9 cellular contexts compared by ENCODE assay signal in the genomic region with DNA sequence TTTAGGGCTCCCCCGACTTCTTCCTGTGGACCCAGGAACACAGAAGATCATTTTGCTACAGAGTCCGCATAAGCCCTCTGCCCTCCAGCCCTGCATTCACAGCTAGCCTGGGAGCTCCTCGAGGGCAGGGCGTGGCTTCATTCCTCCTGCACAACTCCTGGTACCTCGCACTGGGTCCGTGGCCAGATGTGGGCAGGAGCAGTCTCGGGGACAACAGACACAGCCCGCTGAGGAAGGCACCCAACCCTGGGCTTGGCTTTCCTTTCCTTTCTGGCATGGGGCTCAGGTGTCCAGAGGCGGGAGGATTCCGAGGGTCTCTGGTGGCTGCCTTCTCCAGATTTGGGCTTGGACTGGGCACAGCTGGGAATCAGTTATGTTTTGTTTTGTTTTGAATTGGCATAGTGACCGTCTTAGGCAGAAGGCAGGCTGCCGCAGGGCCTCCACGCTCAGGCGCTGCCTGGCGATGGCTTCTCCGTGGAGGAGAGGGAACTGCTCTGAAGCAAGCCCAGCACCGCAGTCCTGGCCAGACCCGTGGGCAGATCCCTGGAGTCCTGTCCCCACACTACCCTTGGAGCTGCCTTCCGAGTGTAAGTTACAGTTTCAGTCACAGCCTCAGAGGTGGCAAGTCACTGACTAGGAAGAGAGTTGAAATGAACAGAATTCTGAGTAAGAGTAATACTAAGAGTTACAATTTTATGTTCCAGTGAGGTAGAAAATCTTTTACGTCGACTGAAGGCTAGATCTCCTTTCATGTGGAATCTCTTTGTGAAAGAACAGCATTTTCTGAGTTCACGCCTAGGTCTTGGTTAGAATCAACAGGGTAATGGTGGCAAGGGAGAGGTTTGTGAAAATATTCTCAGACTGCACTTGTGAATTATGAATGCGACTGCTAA. TPM values are rescaled to one million over a fixed set of nuclear protein-coding genes. Genes with fewer than 3 reads are reported as not detected.
DNase-seq lines count a peak whose midpoint lies in the region; ATAC-seq and TF ChIP-seq lines count a peak whose summit lies in the region.
"Had no signal": no experiment of that assay in that cellular context is flagged by ENCODE, and none has a peak within 500 bp of the region (broad histone marks: within the 10 kb centered on the region; RNA-seq: fewer than 3 reads in every experiment).

No MANE protein-coding gene starts in this region.

- no peaks in the 10 kb centered on the region for H3K36me3 Mint-ChIP-seq in activated CD4-positive, alpha-beta T cell treated with anti-CD3 and anti-CD28 coated beads for 36 hours (ENCODE audit: low read depth)
- H3K36me3 Mint-ChIP-seq in chondrocyte (ENCODE audit: low read depth): no peaks in the 10 kb centered on the region
- no peaks in the 10 kb centered on the region for H3K36me3 Mint-ChIP-seq in type B pancreatic cell
- no peaks in the 10 kb centered on the region for H3K36me3 Mint-ChIP-seq in progenitor cell of endocrine pancreas (ENCODE audit: insufficient read depth)

- no peak overlapping the region for H2BK15ac ChIP-seq in neuronal stem cell (ENCODE audit: low read length)

- H3K4me1 ChIP-seq in neuronal stem cell (ENCODE audit: control insufficient read depth in 2 of 2, insufficient read depth in 1 of 2, low read depth in 1 of 2, low read length in 2 of 2) (peaks cover 0 to 5% of the 10 kb centered on the region in 2 donors), ovary (ENCODE audit: insufficient read depth) (peaks cover 4% of the 10 kb centered on the region)

- no peak overlapping the region for H2AFZ ChIP-seq in neuronal stem cell (ENCODE audit: low read length)

- H3K4me3 ChIP-seq in neuronal stem cell (ENCODE audit: low read length in 2 of 2): no peak overlapping the region
- H3K4me3 ChIP-seq in ovary: no peak overlapping the region

- no peaks in the 10 kb centered on the region for H3K79me1 ChIP-seq in neuronal stem cell (ENCODE audit: low read depth, low read length)

- H2AK5ac ChIP-seq in neuronal stem cell (ENCODE audit: low read depth, low read length): peak overlapping the region; percentile 65

- DNase-seq in activated CD4-positive, alpha-beta T cell treated with anti-CD3 and anti-CD28 coated beads for 36 hours: peak; percentile 77
- no peak for DNase-seq in activated CD4-positive, alpha-beta T cell treated with anti-CD3 and anti-CD28 coated beads, Interleukin-2, amount 50 U/mL, for 1 hour
- peak; percentile 92 for DNase-seq in chondrocyte (ENCODE audit: low spot score)
- DNase-seq in neuronal stem cell (ENCODE audit: low spot score): no peak
- peak; percentile 64 for DNase-seq in type B pancreatic cell (ENCODE audit: extremely low spot score, unreplicated experiment)
- DNase-seq in ovary: no peak
- no peak for DNase-seq in progenitor cell of endocrine pancreas (ENCODE audit: low spot score, unreplicated experiment)
- DNase-seq: stimulated activated naive B cell treated with anti-CD40 and anti-IgM and Interleukin-4, amounts not matched to agents 10 μg/mL and 1 μg/mL and 100 μg/mL, for 72 hours had no signal

- ATAC-seq in activated CD4-positive, alpha-beta T cell treated with anti-CD3 and anti-CD28 coated beads for 36 hours: peak; percentile 74
- no peak for ATAC-seq in GM21576 (IDR thresholded peaks at IDR 0.05; ENCODE audit: unreplicated experiment)
- ATAC-seq: stimulated activated naive B cell treated with anti-CD40 and anti-IgM and Interleukin-4, amounts not matched to agents 10 μg/mL and 1 μg/mL and 100 μg/mL, for 72 hours had no signal

- CTCF ChIA-PET in activated CD4-positive, alpha-beta T cell treated with anti-CD3 and anti-CD28 coated beads for 36 hours (lab: Charles Lee): interaction anchor here (0.6 to 3.3 kb wide), 11 partner anchors 9 to 322 kb away, joined by 3 to 14 read pairs (median 4); no protein-coding TSS in a partner anchor

- TF ChIP-seq POLR2A in ovary (IDR thresholded peaks at IDR 0.05): no peak

- H3K18ac ChIP-seq in neuronal stem cell (ENCODE audit: low read length): peak overlapping the region; percentile 73

- H3K4me2 ChIP-seq in neuronal stem cell (ENCODE audit: insufficient read depth, low read length, poor library complexity, severe bottlenecking): no peak overlapping the region

- no CpG with 5 or more reads among the region's 23 CpGs for WGBS in neuronal stem cell (ENCODE audit: extremely low coverage in 2 of 2, insufficient read length in 2 of 2, insufficient replicate concordance in 1 of 2), 2 donors
- WGBS in ovary, 3 donors: 81 to 88% (median 86%) methylated on average over 23 of the region's 23 CpGs

- H2BK12ac ChIP-seq in neuronal stem cell (ENCODE audit: low read length): peak overlapping the region; percentile 5

- TF ChIP-seq EP300 in ovary (IDR thresholded peaks at IDR 0.05): no peak

- H3K23ac ChIP-seq in neuronal stem cell (ENCODE audit: low read depth, low read length, poor library complexity): no peak overlapping the region

- H2BK5ac ChIP-seq in neuronal stem cell (ENCODE audit: low read length): no peak overlapping the region

- no peaks in the 10 kb centered on the region for H3K27me3 Mint-ChIP-seq in activated CD4-positive, alpha-beta T cell treated with anti-CD3 and anti-CD28 coated beads for 36 hours
- H3K27me3 Mint-ChIP-seq in chondrocyte (ENCODE audit: low read depth) (no peaks in the 10 kb centered on the region), type B pancreatic cell (peaks cover 40% of the 10 kb centered on the region), progenitor cell of endocrine pancreas (peaks cover 32% of the 10 kb centered on the region)

- peaks cover 70% of the 10 kb centered on the region for H3K4me1 Mint-ChIP-seq in activated CD4-positive, alpha-beta T cell treated with anti-CD3 and anti-CD28 coated beads for 36 hours
- H3K4me1 Mint-ChIP-seq in chondrocyte (ENCODE audit: low read depth) (peaks cover 86% of the 10 kb centered on the region), type B pancreatic cell (ENCODE audit: unreplicated experiment) (peaks cover 36% of the 10 kb centered on the region), progenitor cell of endocrine pancreas (ENCODE audit: low read depth) (peaks cover 3% of the 10 kb centered on the region)

- peak overlapping the region; percentile 85 for H3K27ac Mint-ChIP-seq in activated CD4-positive, alpha-beta T cell treated with anti-CD3 and anti-CD28 coated beads for 36 hours
- H3K27ac Mint-ChIP-seq in chondrocyte (ENCODE audit: unreplicated experiment) (peak overlapping the region; percentile 85), type B pancreatic cell (no peak overlapping the region), progenitor cell of endocrine pancreas (no peak overlapping the region)
- H3K27ac Mint-ChIP-seq: stimulated activated naive B cell treated with anti-CD40 and anti-IgM and Interleukin-4, amounts not matched to agents 10 μg/mL and 1 μg/mL and 100 μg/mL, for 72 hours had no signal

- H3K36me3 ChIP-seq in neuronal stem cell (replicated peaks in 1 of 2; ENCODE audit: control insufficient read depth in 2 of 2, insufficient read depth in 2 of 2, low read length in 2 of 2) (no peaks in the 10 kb centered on the region), ovary (no peaks in the 10 kb centered on the region)

- H3K9me3 ChIP-seq in neuronal stem cell (replicated peaks in 1 of 2; ENCODE audit: control insufficient read depth in 2 of 2, insufficient read depth in 1 of 2, low read depth in 1 of 2, low read length in 2 of 2): no peaks in the 10 kb centered on the region
- H3K9me3 ChIP-seq in ovary: no peaks in the 10 kb centered on the region

- no peaks in the 10 kb centered on the region for H3K9me3 Mint-ChIP-seq in activated CD4-positive, alpha-beta T cell treated with anti-CD3 and anti-CD28 coated beads for 36 hours (ENCODE audit: low read depth)
- no peaks in the 10 kb centered on the region for H3K9me3 Mint-ChIP-seq in chondrocyte (ENCODE audit: low read depth)
- H3K9me3 Mint-ChIP-seq in type B pancreatic cell: no peaks in the 10 kb centered on the region
- H3K9me3 Mint-ChIP-seq in progenitor cell of endocrine pancreas (ENCODE audit: low read depth): no peaks in the 10 kb centered on the region
- H3K9me3 Mint-ChIP-seq: stimulated activated naive B cell treated with anti-CD40 and anti-IgM and Interleukin-4, amounts not matched to agents 10 μg/mL and 1 μg/mL and 100 μg/mL, for 72 hours had no signal

- no peak overlapping the region for H3K4ac ChIP-seq in neuronal stem cell (ENCODE audit: low read length)

- H3K27me3 ChIP-seq in neuronal stem cell (ENCODE audit: control insufficient read depth in 3 of 3, insufficient read depth in 3 of 3, low read depth in 1 of 3, low read length in 3 of 3) (no peaks in the 10 kb centered on the region), ovary (no peaks in the 10 kb centered on the region)

- H3K9ac ChIP-seq in neuronal stem cell (ENCODE audit: low read depth, low read length, poor library complexity): no peak overlapping the region

- H2BK120ac ChIP-seq in neuronal stem cell (ENCODE audit: low read depth, low read length): no peak overlapping the region

- no peak overlapping the region for H3K27ac ChIP-seq in neuronal stem cell (replicated peaks; ENCODE audit: low read length)
- H3K27ac ChIP-seq in ovary: no peak overlapping the region

- no peak overlapping the region for H4K8ac ChIP-seq in neuronal stem cell (ENCODE audit: low read depth, low read length)

- intact Hi-C loops in activated CD4-positive, alpha-beta T cell treated with anti-CD3 and anti-CD28 coated beads for 36 hours (cut with DNase I, micrococcal nuclease): loop anchor here (1.0 to 10.0 kb wide), 16 partner anchors 13 to 422 kb away; no protein-coding TSS in a partner anchor
- intact Hi-C loops in ovary (cut with DNase I): no loop called here

- peak overlapping the region; percentile 63 for H3K4me3 Mint-ChIP-seq in activated CD4-positive, alpha-beta T cell treated with anti-CD3 and anti-CD28 coated beads for 36 hours
- H3K4me3 Mint-ChIP-seq in chondrocyte (ENCODE audit: unreplicated experiment): peak overlapping the region; percentile 18
- H3K4me3 Mint-ChIP-seq in type B pancreatic cell: no peak overlapping the region
- H3K4me3 Mint-ChIP-seq in progenitor cell of endocrine pancreas (ENCODE audit: low read depth): no peak overlapping the region
- H3K4me3 Mint-ChIP-seq: stimulated activated naive B cell treated with anti-CD40 and anti-IgM and Interleukin-4, amounts not matched to agents 10 μg/mL and 1 μg/mL and 100 μg/mL, for 72 hours had no signal

- H3K14ac ChIP-seq in neuronal stem cell (ENCODE audit: low read length): no peak overlapping the region

- POLR2A ChIA-PET in activated CD4-positive, alpha-beta T cell treated with anti-CD3 and anti-CD28 coated beads for 36 hours (lab: Charles Lee): interaction anchor here (0.6 to 2.9 kb wide), 8 partner anchors 13 to 197 kb away, joined by 3 to 19 read pairs (median 3); no protein-coding TSS in a partner anchor

- TF ChIP-seq CTCF in chondrocyte (IDR thresholded peaks at IDR 0.05) (peak; percentile 29), type B pancreatic cell (conservative IDR thresholded peaks at IDR 0.05) (no peak), ovary (IDR thresholded peaks at IDR 0.05) (no peak), progenitor cell of endocrine pancreas (IDR thresholded peaks at IDR 0.05; ENCODE audit: unreplicated experiment) (no peak)

- no peak overlapping the region for H4K91ac ChIP-seq in neuronal stem cell (ENCODE audit: low read depth, low read length, poor library complexity)

RNA-seq across cellular contexts. Expression of a gene that starts 47.9 kb away (rescaled TPM):
- total RNA-seq in activated CD4-positive, alpha-beta T cell treated with anti-CD3 and anti-CD28 coated beads for 36 hours: 10 to 100 TPM; 29.3 to 32.2 TPM
- total RNA-seq in chondrocyte: 78.2 to 229 TPM (median 80.5 TPM) in 3 replicates
- 1.5 TPM for polyA plus RNA-seq in neuronal stem cell (2013, experiment 1 of 2)
- polyA plus RNA-seq in neuronal stem cell (2013, experiment 2 of 2): 1.1 TPM
- 0.88 and 2.4 TPM in 2 replicates for total RNA-seq in type B pancreatic cell (ENCODE audit: low replicate concordance)
- total RNA-seq in ovary: 10 to 100 TPM in 4 of 7 donors, 1 to 10 TPM in 3; 4.1 to 31.6 (median 10.5) TPM
- 1 to 10 TPM; 2.3 to 8.3 TPM for polyA plus RNA-seq in ovary
- 3.4 and 3.8 TPM in 2 replicates for total RNA-seq in progenitor cell of endocrine pancreas

Comparison
In these comparisons a context has a peak if more than half of its experiments do, and no peak if none do; other contexts are left out.
1. DNase-seq: peak in activated CD4-positive, alpha-beta T cell treated with anti-CD3 and anti-CD28 coated beads for 36 hours (single experiment), chondrocyte (single experiment) and type B pancreatic cell (single experiment); none in activated CD4-positive, alpha-beta T cell treated with anti-CD3 and anti-CD28 coated beads, Interleukin-2, amount 50 U/mL, for 1 hour (single experiment), neuronal stem cell (single experiment), ovary (0 of 5) and progenitor cell of endocrine pancreas (single experiment).
2. H3K27ac Mint-ChIP-seq: peak in activated CD4-positive, alpha-beta T cell treated with anti-CD3 and anti-CD28 coated beads for 36 hours (single experiment) and chondrocyte (single experiment); none in type B pancreatic cell (single experiment) and progenitor cell of endocrine pancreas (single experiment).
3. H3K4me3 Mint-ChIP-seq: peak in activated CD4-positive, alpha-beta T cell treated with anti-CD3 and anti-CD28 coated beads for 36 hours (single experiment) and chondrocyte (single experiment); none in type B pancreatic cell (single experiment) and progenitor cell of endocrine pancreas (single experiment).
4. intact Hi-C loops: an anchor here in activated CD4-positive, alpha-beta T cell treated with anti-CD3 and anti-CD28 coated beads for 36 hours (1.0 to 10.0 kb wide); none called in ovary.